2 cellular contexts compared by ENCODE assay signal in the genomic region with DNA sequence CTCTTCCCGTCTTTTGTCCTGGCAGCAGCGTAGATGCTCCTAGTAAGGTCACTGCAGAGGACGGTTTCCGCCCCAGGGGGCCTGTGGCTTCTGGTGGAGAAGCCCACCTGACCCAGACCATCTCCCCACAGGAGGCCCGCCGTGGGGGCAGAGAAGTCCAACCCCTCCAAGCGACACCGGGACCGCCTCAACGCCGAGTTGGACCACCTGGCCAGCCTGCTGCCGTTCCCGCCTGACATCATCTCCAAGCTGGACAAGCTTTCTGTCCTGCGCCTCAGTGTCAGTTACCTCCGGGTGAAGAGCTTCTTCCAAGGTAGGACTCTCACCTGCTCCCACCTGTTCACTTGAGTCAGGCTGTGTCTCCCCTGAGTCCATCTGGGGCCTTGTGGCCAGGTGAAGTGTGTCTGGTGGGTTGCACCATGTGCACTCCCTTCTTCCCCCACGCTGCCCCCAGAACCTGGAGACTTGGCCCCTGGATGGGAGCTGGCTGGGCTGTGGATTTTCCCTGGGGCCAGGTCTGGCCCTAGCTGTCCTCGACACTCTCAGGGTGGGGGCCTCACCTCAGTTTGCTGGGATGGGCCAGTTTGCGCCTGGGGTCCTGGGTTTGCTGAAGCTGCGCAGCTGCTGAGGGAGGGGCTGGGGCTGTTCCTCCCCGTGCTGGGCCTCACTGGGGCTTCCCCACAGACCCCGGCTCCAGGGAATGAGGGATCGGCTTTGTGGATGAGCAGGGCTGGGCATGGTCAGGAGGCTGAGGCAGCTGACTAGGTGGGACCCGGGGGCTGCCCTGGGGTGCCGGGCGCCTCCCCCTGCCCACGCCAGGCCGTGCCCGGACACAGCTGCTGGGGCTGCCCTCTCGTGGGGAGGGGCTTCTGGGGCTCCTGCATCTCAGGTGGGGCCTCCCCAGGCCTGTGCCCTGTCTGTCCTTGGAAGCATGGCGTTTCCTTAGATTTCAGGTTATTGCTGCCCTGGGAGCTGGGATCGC.
TF ChIP-seq lines count a peak whose summit lies in the region.

No MANE protein-coding gene starts in this region.

TF ChIP-seq in SK-N-SH, 30 proteins besides CTCF, POLR2A, EP300 and RAD21 (continued from another document):
- TF ChIP-seq TEAD4 (IDR thresholded peaks at IDR 0.05; ENCODE audit: borderline replicate concordance, insufficient read depth) (no peak), RFX5 (IDR thresholded peaks at IDR 0.05; ENCODE audit: low read length) (no peak), FOSL2 (IDR thresholded peaks at IDR 0.05; ENCODE audit: borderline replicate concordance, low read depth) (no peak)
- TF ChIP-seq, protein P1, sequence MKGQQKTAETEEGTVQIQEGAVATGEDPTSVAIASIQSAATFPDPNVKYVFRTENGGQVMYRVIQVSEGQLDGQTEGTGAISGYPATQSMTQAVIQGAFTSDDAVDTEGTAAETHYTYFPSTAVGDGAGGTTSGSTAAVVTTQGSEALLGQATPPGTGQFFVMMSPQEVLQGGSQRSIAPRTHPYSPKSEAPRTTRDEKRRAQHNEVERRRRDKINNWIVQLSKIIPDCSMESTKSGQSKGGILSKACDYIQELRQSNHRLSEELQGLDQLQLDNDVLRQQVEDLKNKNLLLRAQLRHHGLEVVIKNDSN (IDR thresholded peaks at IDR 0.05; ENCODE audit: borderline replicate concordance, low read depth) = no peak
- TF ChIP-seq, protein P2, sequence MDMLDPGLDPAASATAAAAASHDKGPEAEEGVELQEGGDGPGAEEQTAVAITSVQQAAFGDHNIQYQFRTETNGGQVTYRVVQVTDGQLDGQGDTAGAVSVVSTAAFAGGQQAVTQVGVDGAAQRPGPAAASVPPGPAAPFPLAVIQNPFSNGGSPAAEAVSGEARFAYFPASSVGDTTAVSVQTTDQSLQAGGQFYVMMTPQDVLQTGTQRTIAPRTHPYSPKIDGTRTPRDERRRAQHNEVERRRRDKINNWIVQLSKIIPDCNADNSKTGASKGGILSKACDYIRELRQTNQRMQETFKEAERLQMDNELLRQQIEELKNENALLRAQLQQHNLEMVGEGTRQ (IDR thresholded peaks at IDR 0.05; ENCODE audit: borderline replicate concordance, low read depth, low read length) = no peak

TF ChIP-seq in SK-N-SH treated with all-trans-retinoic acid at 6 μM for 48 hours, 23 proteins besides CTCF, POLR2A, EP300 and RAD21:
- TF ChIP-seq, protein P3, sequence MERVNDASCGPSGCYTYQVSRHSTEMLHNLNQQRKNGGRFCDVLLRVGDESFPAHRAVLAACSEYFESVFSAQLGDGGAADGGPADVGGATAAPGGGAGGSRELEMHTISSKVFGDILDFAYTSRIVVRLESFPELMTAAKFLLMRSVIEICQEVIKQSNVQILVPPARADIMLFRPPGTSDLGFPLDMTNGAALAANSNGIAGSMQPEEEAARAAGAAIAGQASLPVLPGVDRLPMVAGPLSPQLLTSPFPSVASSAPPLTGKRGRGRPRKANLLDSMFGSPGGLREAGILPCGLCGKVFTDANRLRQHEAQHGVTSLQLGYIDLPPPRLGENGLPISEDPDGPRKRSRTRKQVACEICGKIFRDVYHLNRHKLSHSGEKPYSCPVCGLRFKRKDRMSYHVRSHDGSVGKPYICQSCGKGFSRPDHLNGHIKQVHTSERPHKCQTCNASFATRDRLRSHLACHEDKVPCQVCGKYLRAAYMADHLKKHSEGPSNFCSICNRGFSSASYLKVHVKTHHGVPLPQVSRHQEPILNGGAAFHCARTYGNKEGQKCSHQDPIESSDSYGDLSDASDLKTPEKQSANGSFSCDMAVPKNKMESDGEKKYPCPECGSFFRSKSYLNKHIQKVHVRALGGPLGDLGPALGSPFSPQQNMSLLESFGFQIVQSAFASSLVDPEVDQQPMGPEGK (CRISPR knock-in tag; IDR thresholded peaks at IDR 0.05; ENCODE audit: borderline replicate concordance) = no peak
- no peak for TF ChIP-seq ISL1 (CRISPR knock-in tag; IDR thresholded peaks at IDR 0.05)
- no peak for TF ChIP-seq ZNF565 (CRISPR knock-in tag; conservative IDR thresholded peaks at IDR 0.05; ENCODE audit: low read depth)
- TF ChIP-seq SNAI2 (CRISPR knock-in tag; IDR thresholded peaks at IDR 0.05) = no peak
- no peak for TF ChIP-seq ZFP3 (CRISPR knock-in tag; IDR thresholded peaks at IDR 0.05)
- TF ChIP-seq GLIS3 (CRISPR knock-in tag; IDR thresholded peaks at IDR 0.05) = no peak
- no peak for TF ChIP-seq RARB (CRISPR knock-in tag; IDR thresholded peaks at IDR 0.05)
- no peak for TF ChIP-seq ESRRG (CRISPR knock-in tag; IDR thresholded peaks at IDR 0.05)
- TF ChIP-seq ZNF8 (CRISPR knock-in tag; IDR thresholded peaks at IDR 0.05) = no peak
- TF ChIP-seq, protein P4, sequence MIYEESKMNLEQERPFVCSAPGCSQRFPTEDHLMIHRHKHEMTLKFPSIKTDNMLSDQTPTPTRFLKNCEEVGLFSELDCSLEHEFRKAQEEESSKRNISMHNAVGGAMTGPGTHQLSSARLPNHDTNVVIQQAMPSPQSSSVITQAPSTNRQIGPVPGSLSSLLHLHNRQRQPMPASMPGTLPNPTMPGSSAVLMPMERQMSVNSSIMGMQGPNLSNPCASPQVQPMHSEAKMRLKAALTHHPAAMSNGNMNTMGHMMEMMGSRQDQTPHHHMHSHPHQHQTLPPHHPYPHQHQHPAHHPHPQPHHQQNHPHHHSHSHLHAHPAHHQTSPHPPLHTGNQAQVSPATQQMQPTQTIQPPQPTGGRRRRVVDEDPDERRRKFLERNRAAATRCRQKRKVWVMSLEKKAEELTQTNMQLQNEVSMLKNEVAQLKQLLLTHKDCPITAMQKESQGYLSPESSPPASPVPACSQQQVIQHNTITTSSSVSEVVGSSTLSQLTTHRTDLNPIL (CRISPR knock-in tag; IDR thresholded peaks at IDR 0.05; ENCODE audit: low read depth) = no peak
